In genomic region chr11:112162761-112163669, GRCh38 we compare ENCODE assay signal across 15 cellular contexts. TPM values are rescaled to one million over a fixed set of nuclear protein-coding genes. Genes with fewer than 3 reads are reported as not detected.
A peak's percentile ranks its signal among the peaks of the same experiment; 100 is the strongest.
DNase-seq lines count a peak whose midpoint lies in the region; ATAC-seq and TF ChIP-seq lines count a peak whose summit lies in the region.
"Had no signal": no experiment of that assay in that cellular context is flagged by ENCODE, and none has a peak within 500 bp of the region (broad histone marks: within the 10 kb centered on the region; RNA-seq: fewer than 3 reads in every experiment).

No MANE protein-coding gene starts in this region.

- H3K27ac ChIP-seq in rectal smooth muscle tissue (ENCODE audit: low read depth, low read length) = no peak overlapping the region
- H3K27ac ChIP-seq: SK-N-MC had no signal

- in situ Hi-C loops in Caki2 (cut with HindIII; ENCODE audit: low pct_unique_long_range_greater_than_20kb, low sequenced_read_pairs) = no loop called here

- no peaks in the 10 kb centered on the region for H3K36me3 ChIP-seq in rectal smooth muscle tissue (ENCODE audit: control insufficient read depth, insufficient read depth, low read length)
- H3K36me3 ChIP-seq: BE2C had no signal

- H3K4me1 ChIP-seq in rectal smooth muscle tissue (ENCODE audit: control insufficient read depth, insufficient read depth, low read length) = no peaks in the 10 kb centered on the region
- H3K4me1 ChIP-seq: BE2C had no signal

- no peak for TF ChIP-seq CTCF in fibroblast of the aortic adventitia (IDR thresholded peaks at IDR 0.05; ENCODE audit: insufficient read depth, low read length)

- DNase-seq in Caki2 (ENCODE audit: low read depth) (peak; percentile 45), fibroblast of the aortic adventitia (ENCODE audit: low read depth) (peak; percentile 39), NCI-H1048 (lab: John Stamatoyannopoulos, UW) (no peak), D341Med (ENCODE audit: low spot score) (no peak)
- DNase-seq: activated CD4-positive, alpha-beta T cell treated with anti-CD3 and anti-CD28 coated beads, Interleukin-2, amount 10 ng/mL, durations not matched to agents 24 days and 14 days; activated naive CD4-positive, alpha-beta T cell treated with Interleukin-2 at 50 U/mL for 16 hours; BE2C; naive B cell; NCI-H526; stimulated activated CD4-positive, alpha-beta T cell treated with anti-CD3 and anti-CD28 coated beads, Interleukin-2, amount 100 ng/mL, for 48 hours had no signal

- ATAC-seq in SK-N-SH treated with all-trans-retinoic acid at 6 μM for 48 hours (peak; percentile 25; the same call in 1 of the 3 replicates), GM19328 (IDR thresholded peaks at IDR 0.05; ENCODE audit: unreplicated experiment) (no peak), HG03432 (IDR thresholded peaks at IDR 0.05; ENCODE audit: unreplicated experiment) (no peak)

- H3K9ac ChIP-seq in rectal smooth muscle tissue (ENCODE audit: low read length) = no peak overlapping the region

- no peak overlapping the region for H3K4me3 ChIP-seq in fibroblast of the aortic adventitia (ENCODE audit: low read depth, low read length)
- peak overlapping the region; percentile 22 for H3K4me3 ChIP-seq in rectal smooth muscle tissue (ENCODE audit: low read length)
- H3K4me3 ChIP-seq: SK-N-MC had no signal

- no peaks in the 10 kb centered on the region for H3K27me3 ChIP-seq in rectal smooth muscle tissue (ENCODE audit: control insufficient read depth, insufficient read depth, low read length)
- H3K27me3 ChIP-seq: BE2C had no signal

TF ChIP-seq in SK-N-SH treated with all-trans-retinoic acid at 6 μM for 48 hours, 23 proteins besides CTCF, POLR2A, EP300 and RAD21:
- no peak for TF ChIP-seq RARB (CRISPR knock-in tag; IDR thresholded peaks at IDR 0.05)
- no peak for TF ChIP-seq OSR1 (CRISPR knock-in tag; IDR thresholded peaks at IDR 0.05)
- TF ChIP-seq ZC3H10 (CRISPR knock-in tag; IDR thresholded peaks at IDR 0.05) = no peak
- TF ChIP-seq ZNF8 (CRISPR knock-in tag; IDR thresholded peaks at IDR 0.05) = no peak
- TF ChIP-seq ZFP3 (CRISPR knock-in tag; IDR thresholded peaks at IDR 0.05) = no peak
- no peak for TF ChIP-seq PATZ1 (CRISPR knock-in tag; IDR thresholded peaks at IDR 0.05; ENCODE audit: borderline replicate concordance)
- no peak for TF ChIP-seq POU6F1 (CRISPR knock-in tag; IDR thresholded peaks at IDR 0.05; ENCODE audit: borderline replicate concordance, low read depth)
- no peak for TF ChIP-seq CSRNP3 (CRISPR knock-in tag; IDR thresholded peaks at IDR 0.05)
- TF ChIP-seq PPARA (CRISPR knock-in tag; IDR thresholded peaks at IDR 0.05; ENCODE audit: borderline replicate concordance) = no peak

RNA-seq across cellular contexts. Expression of gene IL18, which starts 0.9 kb away (rescaled TPM):
- 119 and 132 TPM in 2 replicates for total RNA-seq in Caki2 (2014; rRNA removed; shearing (Covaris generic); ENCODE audit: low replicate concordance)
- 0.81 and 1.4 TPM in 2 replicates for total RNA-seq in fibroblast of the aortic adventitia (ENCODE audit: low replicate concordance)

RNA-seq across cellular contexts. Expression of gene TEX12, which starts 4.2 kb away (rescaled TPM):
- total RNA-seq in Caki2 (2014; rRNA removed; shearing (Covaris generic); ENCODE audit: low replicate concordance) = not detected in 2 replicates
- 0.36 TPM in 1 of 2 replicates, not detected in the other for total RNA-seq in fibroblast of the aortic adventitia (ENCODE audit: low replicate concordance)
- total RNA-seq: activated CD4-positive, alpha-beta T cell treated with anti-CD3 and anti-CD28 coated beads, Interleukin-2, amount 10 ng/mL, durations not matched to agents 24 days and 14 days had no signal

RNA-seq across cellular contexts. Expression of gene BCO2, which starts 12.3 kb away (rescaled TPM):
- total RNA-seq in Caki2 (2014; rRNA removed; shearing (Covaris generic); ENCODE audit: low replicate concordance) = 8.1 and 8.9 TPM in 2 replicates
- 1.5 and 4.0 TPM in 2 replicates for total RNA-seq in fibroblast of the aortic adventitia (ENCODE audit: low replicate concordance)

Comparison
In these comparisons a context has a peak if more than half of its experiments do, and no peak if none do; other contexts are left out.
1. DNase-seq: peak in Caki2 (single experiment) and fibroblast of the aortic adventitia (single experiment); none in NCI-H1048 (single experiment) and D341Med (single experiment).
2. RNA of gene IL18, which starts 0.9 kb away (total RNA-seq): 119 to 132 TPM in Caki2; 0.81 to 1.4 TPM in fibroblast of the aortic adventitia; every median in the first group is over 10 times any median in the second.